23 cellular contexts compared by ENCODE assay signal in genomic region chr2:144971937-144972336, GRCh38.
DNase-seq lines count a peak whose midpoint lies in the region; TF ChIP-seq lines count a peak whose summit lies in the region.
"Had no signal": no experiment of that assay in that cellular context is flagged by ENCODE, and none has a peak within 500 bp of the region (broad histone marks: within the 10 kb centered on the region; RNA-seq: fewer than 3 reads in every experiment).

No MANE protein-coding gene starts in this region.

- no peaks in the 10 kb centered on the region for H3K79me2 ChIP-seq in neural cell (replicated peaks; ENCODE audit: insufficient read depth, low read length)

- no peaks in the 10 kb centered on the region for H3K36me3 Mint-ChIP-seq in MCF 10A (ENCODE audit: insufficient read depth, unreplicated experiment)
- H3K36me3 Mint-ChIP-seq: CD4-positive, alpha-beta memory T cell; CD4-positive, CD25-positive, alpha-beta regulatory T cell; CD8-positive, alpha-beta memory T cell had no signal

- H2AFZ ChIP-seq in neural cell (ENCODE audit: low read depth, low read length): no peak overlapping the region

- no peaks in the 10 kb centered on the region for H3K4me1 Mint-ChIP-seq in MCF 10A (ENCODE audit: insufficient read depth, unreplicated experiment)
- H3K4me1 Mint-ChIP-seq: CD14-positive monocyte; CD4-positive, alpha-beta memory T cell; CD4-positive, CD25-positive, alpha-beta regulatory T cell; CD8-positive, alpha-beta memory T cell had no signal

- no peaks in the 10 kb centered on the region for H3K27me3 ChIP-seq in neural cell (ENCODE audit: insufficient read depth, low read depth, low read length)
- H3K27me3 ChIP-seq: BE2C, BLaER1 had no signal

- H3K4me2 ChIP-seq in neural cell (ENCODE audit: low read length): no peak overlapping the region
- H3K4me2 ChIP-seq: A549, BLaER1 had no signal

- intact Hi-C loops in MCF 10A (cut with micrococcal nuclease): no loop called here

- TF ChIP-seq EP300 in neural cell (conservative IDR thresholded peaks at IDR 0.05; ENCODE audit: poor library complexity, severe bottlenecking): peak; percentile 41

- H3F3A ChIP-seq in neural cell (ENCODE audit: insufficient read depth, low read length, poor library complexity, severe bottlenecking): no peaks in the 10 kb centered on the region

- no peak overlapping the region for H3K9ac ChIP-seq in neural cell (ENCODE audit: low read length)
- H3K9ac ChIP-seq: BLaER1 had no signal

- no peak for TF ChIP-seq RAD21 in neural cell (conservative IDR thresholded peaks at IDR 0.05)

- CTCF ChIA-PET in MCF 10A (lab: Yijun Ruan, JAX): interaction anchor here (0.7 kb wide), 1 partner anchor 614 kb away, joined by 3 read pairs; no protein-coding TSS in a partner anchor

- H3K4me3 Mint-ChIP-seq in MCF 10A (ENCODE audit: unreplicated experiment): no peak overlapping the region
- H3K4me3 Mint-ChIP-seq: CD14-positive monocyte; CD4-positive, alpha-beta memory T cell; CD4-positive, CD25-positive, alpha-beta regulatory T cell; CD8-positive, alpha-beta memory T cell had no signal

- peaks cover 13% of the 10 kb centered on the region for H3K9me3 Mint-ChIP-seq in MCF 10A (ENCODE audit: unreplicated experiment)

- no peak overlapping the region for H3K27ac ChIP-seq in neural cell (ENCODE audit: low read length)
- H3K27ac ChIP-seq: 22Rv1, A549, BLaER1 had no signal

- POLR2A ChIA-PET in MCF 10A (lab: Yijun Ruan, JAX): no interaction called here

- peak; percentile 7 for DNase-seq in NCI-H510A treated with DMSO at 0.1 percent for 48 hours (lab: John Stamatoyannopoulos, UW)
- DNase-seq in NCI-H510A (lab: John Stamatoyannopoulos, UW): no peak
- DNase-seq in MCF 10A (ENCODE audit: unreplicated experiment): no peak
- no peak for DNase-seq in GM10266 (ENCODE audit: extremely low spot score)
- DNase-seq: AML-193; BE2C; C1 segment of cervical spinal cord; CD4-positive, alpha-beta memory T cell; CD4-positive, CD25-positive, alpha-beta regulatory T cell; CD8-positive, alpha-beta memory T cell; COR-L47; DMS 273 treated with DMSO at 0.1 percent for 48 hours; DMS153; DMS53; DMS79; DND-41; EL; GDM1 had no signal

- no peak overlapping the region for H3K4me3 ChIP-seq in neural cell (ENCODE audit: low read length)
- H3K4me3 ChIP-seq: A549, BLaER1 had no signal

- TF ChIP-seq CTCF in neural cell (IDR thresholded peaks at IDR 0.05; ENCODE audit: poor library complexity, severe bottlenecking) (no peak), MCF 10A (IDR thresholded peaks at IDR 0.05; ENCODE audit: unreplicated experiment) (no peak), GM10266 (IDR thresholded peaks at IDR 0.05; ENCODE audit: control insufficient read depth, insufficient read depth, low read depth, missing control alignments) (no peak)

- no peaks in the 10 kb centered on the region for H3K27me3 Mint-ChIP-seq in MCF 10A (ENCODE audit: insufficient read depth, unreplicated experiment)
- H3K27me3 Mint-ChIP-seq: CD4-positive, CD25-positive, alpha-beta regulatory T cell had no signal

- H3K27ac Mint-ChIP-seq in MCF 10A (ENCODE audit: low read depth, unreplicated experiment): no peak overlapping the region
- H3K27ac Mint-ChIP-seq: CD14-positive monocyte; CD4-positive, alpha-beta memory T cell; CD4-positive, CD25-positive, alpha-beta regulatory T cell; CD8-positive, alpha-beta memory T cell had no signal

- no peaks in the 10 kb centered on the region for H3K36me3 ChIP-seq in neural cell (ENCODE audit: insufficient read depth, low read length)
- H3K36me3 ChIP-seq: BE2C, BLaER1 had no signal

- no peaks in the 10 kb centered on the region for H3K9me3 ChIP-seq in neural cell (ENCODE audit: low read length)
- H3K9me3 ChIP-seq: BE2C had no signal

- no peaks in the 10 kb centered on the region for H4K20me1 ChIP-seq in neural cell (ENCODE audit: insufficient read depth)
- H4K20me1 ChIP-seq: BLaER1 had no signal

- no TSS peak for BruUV-seq in MCF 10A (replicated peaks; lab: Mats Ljungman, UMichigan)

- no peaks in the 10 kb centered on the region for H3K9me2 ChIP-seq in neural cell (ENCODE audit: insufficient read depth, low read length)

TF ChIP-seq in neural cell, 6 proteins besides CTCF, POLR2A, EP300 and RAD21:
- TF ChIP-seq TAF1 (IDR thresholded peaks at IDR 0.05; ENCODE audit: low read depth): no peak
- no peak for TF ChIP-seq POLR2AphosphoS5 (IDR thresholded peaks at IDR 0.05)
- TF ChIP-seq EZH2 (IDR thresholded peaks at IDR 0.05; ENCODE audit: borderline replicate concordance, insufficient read depth, low read length, poor library complexity, severe bottlenecking): no peak
